18 cellular contexts compared by ENCODE assay signal in the genomic region with DNA sequence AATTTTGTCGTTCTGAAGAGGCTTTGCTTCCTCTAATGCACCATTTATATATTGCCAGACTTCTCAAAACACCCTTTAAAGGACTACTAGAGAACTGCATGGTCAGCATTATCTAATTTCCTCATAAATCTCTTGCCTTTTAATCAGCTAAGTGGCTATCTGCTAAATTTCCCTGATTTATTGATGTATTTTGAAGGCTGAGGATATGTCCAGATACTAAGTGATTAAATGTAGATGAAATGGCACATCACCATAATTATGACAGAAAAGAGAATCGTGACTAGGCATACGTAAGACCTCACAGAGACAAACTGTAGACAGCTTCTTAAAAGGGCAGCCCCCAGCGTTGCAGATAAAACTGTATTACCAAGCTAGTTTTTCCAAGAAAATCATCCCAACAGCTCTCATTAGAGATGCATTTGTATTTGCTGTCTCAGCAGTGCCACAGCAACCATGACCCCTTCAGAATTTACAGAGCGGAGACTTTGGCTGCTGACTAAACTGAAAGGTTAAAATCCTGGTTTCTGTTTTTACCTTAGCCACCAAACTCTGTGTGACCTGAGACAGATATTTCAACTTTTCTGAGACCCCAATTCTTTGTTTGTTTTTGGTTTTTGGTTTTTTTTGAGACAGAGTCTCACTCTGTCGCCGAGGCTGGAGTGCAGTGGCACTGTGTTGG.
DNase-seq lines count a peak whose midpoint lies in the region; ATAC-seq, FAIRE-seq and TF ChIP-seq lines count a peak whose summit lies in the region.
"Had no signal": no experiment of that assay in that cellular context is flagged by ENCODE, and none has a peak within 500 bp of the region (broad histone marks: within the 10 kb centered on the region; RNA-seq: fewer than 3 reads in every experiment).

No MANE protein-coding gene starts in this region.

- no peak overlapping the region for H2AFZ ChIP-seq in IMR-90 (replicated peaks; ENCODE audit: low read length, poor library complexity)
- H2AFZ ChIP-seq in endothelial cell of umbilical vein (ENCODE audit: low read depth, low read length), result no peak overlapping the region
- H2AFZ ChIP-seq in H9 (ENCODE audit: low read length), result no peak overlapping the region

- no peak overlapping the region for H3T11ph ChIP-seq in H9 (ENCODE audit: low read length)

- H3K27me3 ChIP-seq in IMR-90 (ENCODE audit: control insufficient read depth, insufficient read depth, low read length) (peaks cover 2% of the 10 kb centered on the region; the same call in 1 of the 2 replicates), endothelial cell of umbilical vein (ENCODE audit: control insufficient read depth in 2 of 2, insufficient read depth in 2 of 2, low read length in 2 of 2) (no peaks in the 10 kb centered on the region), H9 (ENCODE audit: insufficient read depth, low read length) (no peaks in the 10 kb centered on the region), foreskin keratinocyte (peaks cover 3% of the 10 kb centered on the region)

- H2BK120ac ChIP-seq in IMR-90 (ENCODE audit: low read depth, low read length), result no peak overlapping the region
- no peak overlapping the region for H2BK120ac ChIP-seq in H9 (ENCODE audit: low read depth, low read length, poor library complexity, severe bottlenecking)

- no peak overlapping the region for H2AK5ac ChIP-seq in IMR-90 (ENCODE audit: low read depth, low read length)
- H2AK5ac ChIP-seq in H9 (ENCODE audit: insufficient read length, low read length), result no peak overlapping the region

- H2BK15ac ChIP-seq in IMR-90 (ENCODE audit: low read depth, low read length) (no peak overlapping the region), H9 (ENCODE audit: low read depth, low read length) (no peak overlapping the region)

- H2BK5ac ChIP-seq in IMR-90 (ENCODE audit: low read depth, low read length, poor library complexity, severe bottlenecking), result no peak overlapping the region
- no peak overlapping the region for H2BK5ac ChIP-seq in H9 (ENCODE audit: insufficient read length, low read length)

- H3K18ac ChIP-seq in IMR-90 (ENCODE audit: low read depth, low read length) (no peak overlapping the region), H9 (ENCODE audit: insufficient read length, low read depth, low read length) (no peak overlapping the region)

- H3K23me2 ChIP-seq in H9 (ENCODE audit: insufficient read length, low read depth, low read length, poor library complexity, severe bottlenecking), result no peaks in the 10 kb centered on the region

- no peak overlapping the region for H3K4ac ChIP-seq in IMR-90 (ENCODE audit: low read depth, low read length)
- H3K4ac ChIP-seq in H9 (ENCODE audit: low read depth, low read length), result no peak overlapping the region

- H3K9me1 ChIP-seq in IMR-90 (ENCODE audit: insufficient read depth, low read length), result no peaks in the 10 kb centered on the region
- no peaks in the 10 kb centered on the region for H3K9me1 ChIP-seq in endothelial cell of umbilical vein (replicated peaks; ENCODE audit: control insufficient read depth, extremely low read depth, insufficient read depth, low read length)

- no peak for ATAC-seq in IMR-90 (ENCODE audit: low read depth)
- ATAC-seq in activated T-helper 17 cell treated with anti-CD3 and anti-CD28 coated beads, Interleukin-2, amount 50 U/mL, for 72 hours (replicated peaks), result no peak
- no peak for ATAC-seq in foreskin keratinocyte

- H3K9me3 Mint-ChIP-seq in nephron (no peaks in the 10 kb centered on the region), H9 (no peaks in the 10 kb centered on the region)
- H3K9me3 Mint-ChIP-seq in activated T-helper 17 cell treated with anti-CD3 and anti-CD28 coated beads, Interleukin-2, amount 50 U/mL, for 72 hours, result no peaks in the 10 kb centered on the region
- H3K9me3 Mint-ChIP-seq: HFFc6 had no signal

- in situ Hi-C loops in IMR-90 (cut with MboI; ENCODE audit: low sequenced_read_pairs), result loop anchor here (10.0 kb wide), 1 partner anchor 204 kb away; no protein-coding TSS in a partner anchor

- H3K4me3 Mint-ChIP-seq in nephron (no peak overlapping the region), H9 (no peak overlapping the region)
- no peak overlapping the region for H3K4me3 Mint-ChIP-seq in activated T-helper 17 cell treated with anti-CD3 and anti-CD28 coated beads, Interleukin-2, amount 50 U/mL, for 72 hours
- H3K4me3 Mint-ChIP-seq: HFFc6 had no signal

- H3K27me3 Mint-ChIP-seq in nephron (ENCODE audit: low read depth) (no peaks in the 10 kb centered on the region), H9 (ENCODE audit: low read depth) (peaks cover 1% of the 10 kb centered on the region)
- H3K27me3 Mint-ChIP-seq in activated T-helper 17 cell treated with anti-CD3 and anti-CD28 coated beads, Interleukin-2, amount 50 U/mL, for 72 hours, result peaks cover 4% of the 10 kb centered on the region

- H3K79me2 ChIP-seq in endothelial cell of umbilical vein (ENCODE audit: control insufficient read depth, insufficient read depth, low read length) (no peaks in the 10 kb centered on the region), H9 (ENCODE audit: insufficient read depth, low read length) (no peaks in the 10 kb centered on the region)

- no peak overlapping the region for H3K4me2 ChIP-seq in IMR-90 (ENCODE audit: low read depth, low read length)
- no peak overlapping the region for H3K4me2 ChIP-seq in endothelial cell of umbilical vein (ENCODE audit: insufficient read depth, low read length)
- no peak overlapping the region for H3K4me2 ChIP-seq in H9 (ENCODE audit: insufficient read depth, insufficient read length, low read length)

- no peak overlapping the region for H3K23ac ChIP-seq in IMR-90 (ENCODE audit: low read depth, low read length)
- no peak overlapping the region for H3K23ac ChIP-seq in H9 (ENCODE audit: insufficient read length, low read depth, low read length)

- H3K27ac Mint-ChIP-seq in nephron (peak overlapping the region; percentile 68 to 98 (median 88)), H9 (no peak overlapping the region)
- no peak overlapping the region for H3K27ac Mint-ChIP-seq in activated T-helper 17 cell treated with anti-CD3 and anti-CD28 coated beads, Interleukin-2, amount 50 U/mL, for 72 hours
- H3K27ac Mint-ChIP-seq: HFFc6 had no signal

- H4K91ac ChIP-seq in IMR-90 (ENCODE audit: insufficient read depth, low read depth, low read length), result no peak overlapping the region
- H4K91ac ChIP-seq in H9 (ENCODE audit: insufficient read length, low read depth, low read length), result no peak overlapping the region

- H3K56ac ChIP-seq in IMR-90 (ENCODE audit: extremely low read depth, insufficient read depth, low read length) (no peak overlapping the region), H9 (ENCODE audit: insufficient read length, low read depth, low read length) (no peak overlapping the region)

- FAIRE-seq in D721Med (lab: Jason Lieb, UNC) (peak; percentile 66), endothelial cell of umbilical vein (lab: Jason Lieb, UNC) (peak; percentile 54)
- FAIRE-seq: GM12892 had no signal

- WGBS in IMR-90 (ENCODE audit: extremely low coverage in 2 of 2, insufficient read length in 1 of 2), 2 experiments, result no CpG with 5 or more reads among the region's 7 CpGs
- no CpG with 5 or more reads among the region's 7 CpGs for WGBS in H9 (ENCODE audit: extremely low coverage, insufficient read length, low lambda C conversion rate)

- H3K36me3 Mint-ChIP-seq in nephron (ENCODE audit: low read depth), result no peaks in the 10 kb centered on the region
- no peaks in the 10 kb centered on the region for H3K36me3 Mint-ChIP-seq in H9 (ENCODE audit: insufficient read depth in 1 of 3, low read depth in 3 of 3)
- no peaks in the 10 kb centered on the region for H3K36me3 Mint-ChIP-seq in activated T-helper 17 cell treated with anti-CD3 and anti-CD28 coated beads, Interleukin-2, amount 50 U/mL, for 72 hours (ENCODE audit: low read depth)

- intact Hi-C loops in IMR-90 (cut with micrococcal nuclease), result no loop called here
- intact Hi-C loops in endothelial cell of umbilical vein (cut with micrococcal nuclease), result no loop called here

- POLR2A ChIA-PET in IMR-90 (lab: Charles Lee; ENCODE audit: unreplicated experiment) (no interaction called here), endothelial cell of umbilical vein (lab: Charles Lee) (no interaction called here)

- no peak overlapping the region for H3K4me3 ChIP-seq in IMR-90 (ENCODE audit: insufficient read depth, low read depth, low read length)
- no peak overlapping the region for H3K4me3 ChIP-seq in endothelial cell of umbilical vein (replicated peaks in 1 of 3; ENCODE audit: insufficient read depth in 1 of 3, low read depth in 1 of 3, low read length in 3 of 3)

- H3K9me3 ChIP-seq in IMR-90 (ENCODE audit: control insufficient read depth, insufficient read depth, low read length) (no peaks in the 10 kb centered on the region), endothelial cell of umbilical vein (replicated peaks; ENCODE audit: control insufficient read depth, insufficient read depth, low read length) (no peaks in the 10 kb centered on the region), H9 (ENCODE audit: control insufficient read depth, low read depth, low read length) (no peaks in the 10 kb centered on the region)
- H3K9me3 ChIP-seq: BE2C had no signal

- H3K9ac ChIP-seq in IMR-90 (ENCODE audit: low read depth, low read length) (no peak overlapping the region), endothelial cell of umbilical vein (replicated peaks; ENCODE audit: extremely low read depth, insufficient read depth, low read length) (no peak overlapping the region), H9 (ENCODE audit: extremely low read depth, insufficient read length, low read length) (no peak overlapping the region)

- H3K27ac ChIP-seq in IMR-90 (ENCODE audit: insufficient read depth, low read length) (no peak overlapping the region), endothelial cell of umbilical vein (ENCODE audit: insufficient read depth, low read depth, low read length) (no peak overlapping the region), H9 (ENCODE audit: insufficient read length, low read depth, low read length) (no peak overlapping the region), foreskin keratinocyte (no peak overlapping the region)

- TF ChIP-seq CTCF in D721Med (IDR thresholded peaks at IDR 0.05; ENCODE audit: insufficient read depth, missing control alignments) (no peak), IMR-90 (conservative IDR thresholded peaks at IDR 0.05; ENCODE audit: low read depth, low read length) (no peak), endothelial cell of umbilical vein (IDR thresholded peaks at IDR 0.05; ENCODE audit: extremely low read depth in 1 of 2, insufficient read depth in 1 of 2, low read depth in 1 of 2, low read length in 2 of 2) (no peak), nephron (IDR thresholded peaks at IDR 0.05; ENCODE audit: unreplicated experiment in 3 of 3) (no peak), H9 (conservative IDR thresholded peaks at IDR 0.05) (no peak), foreskin keratinocyte (conservative IDR thresholded peaks at IDR 0.05) (no peak)

- H2AK9ac ChIP-seq in IMR-90 (replicated peaks; ENCODE audit: low read depth, low read length, poor library complexity), result no peak overlapping the region

- no peak overlapping the region for H4K5ac ChIP-seq in IMR-90 (ENCODE audit: low read depth, low read length)
- H4K5ac ChIP-seq in H9 (ENCODE audit: insufficient read length, low read depth, low read length), result no peak overlapping the region

- BruUV-seq in IMR-90 (replicated peaks; lab: Mats Ljungman, UMichigan) (no TSS peak), endothelial cell of umbilical vein (replicated peaks; lab: Mats Ljungman, UMichigan) (no TSS peak)

- TF ChIP-seq POLR2A in IMR-90 (IDR thresholded peaks at IDR 0.05; ENCODE audit: low read depth, low read length), result no peak
- no peak for TF ChIP-seq POLR2A in endothelial cell of umbilical vein (IDR thresholded peaks at IDR 0.05; ENCODE audit: low read depth, low read length)

- no peak overlapping the region for H4K8ac ChIP-seq in IMR-90 (ENCODE audit: low read depth in 2 of 2, low read length in 2 of 2)
- no peak overlapping the region for H4K8ac ChIP-seq in H9 (replicated peaks; ENCODE audit: insufficient read length, low read depth, low read length)

- DNase-seq in D721Med (ENCODE audit: insufficient read length, low spot score) (no peak), IMR-90 (no peak), endothelial cell of umbilical vein (ENCODE audit: low read depth, low spot score) (no peak), H9 (no peak), foreskin keratinocyte (no peak)
- DNase-seq: BE2C, DND-41, HFFc6, KG1, NCI-H1092, NCI-H1436, NCI-H187 treated with DMSO at 0.1 percent for 48 hours, NCI-H2107, NCI-H69, Right ventricle myocardium superior had no signal

- dilution Hi-C loops in IMR-90 (cut with HindIII; ENCODE audit: low sequenced_read_pairs, unreplicated experiment), result no loop called here
- dilution Hi-C loops in endothelial cell of umbilical vein (cut with MboI; ENCODE audit: extremely low pct_ligation_motif_present, low sequenced_read_pairs), result no loop called here

- H2BK12ac ChIP-seq in H9 (ENCODE audit: insufficient read length, low read depth, low read length), result no peak overlapping the region

- H3K36me3 ChIP-seq in IMR-90 (ENCODE audit: control insufficient read depth, insufficient read depth, low read length) (no peaks in the 10 kb centered on the region), endothelial cell of umbilical vein (ENCODE audit: control insufficient read depth in 2 of 2, extremely low read depth in 1 of 2, insufficient read depth in 2 of 2, low read length in 2 of 2) (no peaks in the 10 kb centered on the region)
- H3K36me3 ChIP-seq: BE2C had no signal

- H2BK20ac ChIP-seq in IMR-90 (ENCODE audit: low read depth, low read length), result no peak overlapping the region
- no peak overlapping the region for H2BK20ac ChIP-seq in H9 (ENCODE audit: low read depth, low read length, poor library complexity, severe bottlenecking)

- H3K4me1 ChIP-seq in IMR-90 (ENCODE audit: control insufficient read depth, insufficient read depth, low read length) (no peaks in the 10 kb centered on the region), endothelial cell of umbilical vein (ENCODE audit: control insufficient read depth, extremely low read depth, insufficient read depth, low read length) (no peaks in the 10 kb centered on the region), H9 (ENCODE audit: insufficient read depth, low read length) (no peaks in the 10 kb centered on the region), foreskin keratinocyte (no peaks in the 10 kb centered on the region)
- H3K4me1 ChIP-seq: BE2C had no signal

- no peak for TF ChIP-seq RAD21 in IMR-90 (IDR thresholded peaks at IDR 0.05; ENCODE audit: low read length)

- H3K4me1 Mint-ChIP-seq in nephron (peaks cover 13% of the 10 kb centered on the region), H9 (no peaks in the 10 kb centered on the region)
- H3K4me1 Mint-ChIP-seq in activated T-helper 17 cell treated with anti-CD3 and anti-CD28 coated beads, Interleukin-2, amount 50 U/mL, for 72 hours, result no peaks in the 10 kb centered on the region

- H3K79me1 ChIP-seq in IMR-90 (ENCODE audit: low read depth in 1 of 2, low read length in 2 of 2) (no peaks in the 10 kb centered on the region), H9 (ENCODE audit: insufficient read depth, low read depth, low read length, poor library complexity, severe bottlenecking) (no peaks in the 10 kb centered on the region)

- no peaks in the 10 kb centered on the region for H4K20me1 ChIP-seq in IMR-90 (ENCODE audit: insufficient read depth, low read length)
- H4K20me1 ChIP-seq in endothelial cell of umbilical vein (replicated peaks; ENCODE audit: control insufficient read depth, extremely low read depth, insufficient read depth, low read length), result no peaks in the 10 kb centered on the region
- H4K20me1 ChIP-seq in H9 (ENCODE audit: control insufficient read depth, insufficient read depth, insufficient read length), result no peaks in the 10 kb centered on the region

- H3K14ac ChIP-seq in IMR-90 (replicated peaks; ENCODE audit: low read depth, low read length) (no peak overlapping the region), H9 (ENCODE audit: insufficient read depth, low read length) (no peak overlapping the region)

- CTCF ChIA-PET in IMR-90 (lab: Yijun Ruan, JAX) (no interaction called here), endothelial cell of umbilical vein (lab: Charles Lee) (interaction anchor here (0.7 to 1.7 kb wide), 5 partner anchors 8 to 233 kb away, joined by 3 to 4 read pairs (median 3); no protein-coding TSS in a partner anchor)

Comparison
In these comparisons a context has a peak if more than half of its experiments do, and no peak if none do; other contexts are left out.
1. H3K27ac Mint-ChIP-seq: peak in nephron (3 of 3); none in H9 (0 of 3) and activated T-helper 17 cell treated with anti-CD3 and anti-CD28 coated beads, Interleukin-2, amount 50 U/mL, for 72 hours (single experiment).